In genomic region chr15:83012038-83012490, GRCh38 we compare ENCODE assay signal across 8 cellular contexts. TPM values are rescaled to one million over a fixed set of nuclear protein-coding genes. Genes with fewer than 3 reads are reported as not detected.
DNase-seq lines count a peak whose midpoint lies in the region; ATAC-seq and TF ChIP-seq lines count a peak whose summit lies in the region.

No MANE protein-coding gene starts in this region.

- peak overlapping the region; percentile 89 for H3K9ac ChIP-seq in ES-I3 (ENCODE audit: low read depth, low read length)
- H3K9ac ChIP-seq in OCI-LY1 (ENCODE audit: low read length) = peak overlapping the region; percentile 78
- peak overlapping the region; percentile 77 for H3K9ac ChIP-seq in endodermal cell (ENCODE audit: extremely low read depth, low read length, poor library complexity, severe bottlenecking)

- TF ChIP-seq EP300 in ovary (IDR thresholded peaks at IDR 0.05) = no peak

- peaks cover 38% of the 10 kb centered on the region for H3K36me3 Mint-ChIP-seq in endodermal cell (ENCODE audit: low read depth)

- H3K79me2 ChIP-seq in OCI-LY1 (ENCODE audit: insufficient read depth, low read length) = no peaks in the 10 kb centered on the region

- H3K27ac Mint-ChIP-seq in endodermal cell = peak overlapping the region; percentile 11

- no peak for TF ChIP-seq CTCF in OCI-LY1 (IDR thresholded peaks at IDR 0.05; ENCODE audit: low read length)
- no peak for TF ChIP-seq CTCF in endodermal cell (conservative IDR thresholded peaks at IDR 0.05)
- no peak for TF ChIP-seq CTCF in ovary (IDR thresholded peaks at IDR 0.05)

- H3K27me3 ChIP-seq in OCI-LY1 (ENCODE audit: insufficient read depth, low read length) (no peaks in the 10 kb centered on the region), endodermal cell (ENCODE audit: control insufficient read depth, insufficient read depth, low read length, poor library complexity, severe bottlenecking) (no peaks in the 10 kb centered on the region), ovary (no peaks in the 10 kb centered on the region)

- intact Hi-C loops in ovary (cut with DNase I) = loop anchor here in 2 of 4 donors (10.0 kb wide), 2 partner anchors 53 to 477 kb away; partner anchors contain the start of gene BTBD1 (in 1 of the 2)

- peak overlapping the region; percentile 31 for H3K27ac ChIP-seq in OCI-LY1 (ENCODE audit: low read depth, low read length, poor library complexity, severe bottlenecking)
- peak overlapping the region; percentile 67 for H3K27ac ChIP-seq in endodermal cell (ENCODE audit: low read depth, low read length)
- peak overlapping the region in 1 of 2 donors; percentile 28 for H3K27ac ChIP-seq in ovary

- no peak for ATAC-seq in HG03457 (IDR thresholded peaks at IDR 0.05; ENCODE audit: unreplicated experiment)

- 84 to 94% methylated on average over 13 of the region's 13 CpGs for WGBS in endodermal cell (ENCODE audit: insufficient coverage in 1 of 2, insufficient read length in 1 of 2), 2 experiments
- 38 to 63% (median 47%) methylated on average over 13 of the region's 13 CpGs for WGBS in ovary, 3 donors

- H3K9me2 ChIP-seq in OCI-LY1 (ENCODE audit: low read depth, low read length) = no peaks in the 10 kb centered on the region

- no peaks in the 10 kb centered on the region; the same call in 1 of the 2 replicates for H3F3A ChIP-seq in OCI-LY1 (ENCODE audit: insufficient read depth, low read length)

- H3K4me3 Mint-ChIP-seq in endodermal cell = peak overlapping the region; percentile 97

- peaks cover 19% of the 10 kb centered on the region for H3K9me3 Mint-ChIP-seq in endodermal cell

- H3K9me3 ChIP-seq in ES-I3 (ENCODE audit: control insufficient read depth, insufficient read depth, low read length) (no peaks in the 10 kb centered on the region), OCI-LY1 (ENCODE audit: low read length) (no peaks in the 10 kb centered on the region), endodermal cell (ENCODE audit: control insufficient read depth, low read length) (no peaks in the 10 kb centered on the region), ovary (no peaks in the 10 kb centered on the region)

- no peak for DNase-seq in endodermal cell
- DNase-seq in ovary = no peak
- no peak for DNase-seq in A172 (ENCODE audit: low spot score)
- no peak for DNase-seq in amygdala (lab: John Stamatoyannopoulos, UW)
- no peak for DNase-seq in SIG-M5 (lab: John Stamatoyannopoulos, UW)

- H3K4me2 ChIP-seq in OCI-LY1 (ENCODE audit: low read length) = peak overlapping the region; percentile 79

- TF ChIP-seq POLR2A in ovary (IDR thresholded peaks at IDR 0.05) = no peak

- H3K4me3 ChIP-seq in OCI-LY1 (ENCODE audit: low read depth, low read length, poor library complexity, severe bottlenecking) (peak overlapping the region; percentile 83), endodermal cell (ENCODE audit: low read length) (peak overlapping the region; percentile 98), ovary (peak overlapping the region; percentile 99)

- H3K36me3 ChIP-seq in ES-I3 (ENCODE audit: insufficient read depth, low read length) (peaks cover 2% of the 10 kb centered on the region; the same call in 1 of the 2 replicates), OCI-LY1 (ENCODE audit: insufficient read depth, low read length) (peaks cover 37% of the 10 kb centered on the region), endodermal cell (ENCODE audit: control insufficient read depth, insufficient read depth, low read length) (peaks cover 40% of the 10 kb centered on the region), ovary (no peaks in the 10 kb centered on the region)

- no peak overlapping the region for H2AFZ ChIP-seq in OCI-LY1 (ENCODE audit: low read length)

- peaks cover 9% of the 10 kb centered on the region for H3K4me1 Mint-ChIP-seq in endodermal cell

- H3K4me1 ChIP-seq in ES-I3 (ENCODE audit: insufficient read depth, low read length) = 0 out of 2 replicates have a peak, but pooled peaks cover 4% of the 10 kb centered on the region
- H3K4me1 ChIP-seq in OCI-LY1 (ENCODE audit: insufficient read depth, low read length, severe bottlenecking) = peaks cover 40% of the 10 kb centered on the region
- peaks cover 6% of the 10 kb centered on the region for H3K4me1 ChIP-seq in endodermal cell (ENCODE audit: control insufficient read depth, insufficient read depth, low read length)
- peaks cover 11% of the 10 kb centered on the region for H3K4me1 ChIP-seq in ovary (ENCODE audit: insufficient read depth)

- H4K20me1 ChIP-seq in OCI-LY1 (ENCODE audit: insufficient read depth, low read length) = no peaks in the 10 kb centered on the region

- H3K27me3 Mint-ChIP-seq in endodermal cell (ENCODE audit: insufficient read depth) = peaks cover 2% of the 10 kb centered on the region

RNA-seq across cellular contexts. Expression of gene C15orf40, which starts 0.6 kb away (rescaled TPM):
- total RNA-seq in endodermal cell (10 to 100 TPM; 15.5 to 17.7 TPM), ovary (10 to 100 TPM; 15.0 to 27.4 (median 18.0) TPM)
- polyA plus RNA-seq in endodermal cell (2013, experiment 1 of 2) = 16.0 TPM
- 19.5 TPM for polyA plus RNA-seq in endodermal cell (2013, experiment 2 of 2)
- 10 to 100 TPM in 1 of 2 donors, 1 to 10 TPM in 1; 8.4 to 16.0 TPM for polyA plus RNA-seq in ovary
- total RNA-seq in A172 (2014; rRNA removed; shearing (Covaris generic)) = 11.7 and 15.7 TPM in 2 replicates

RNA-seq across cellular contexts. Expression of gene RAMAC, which starts 26.1 kb away (rescaled TPM):
- total RNA-seq in endodermal cell (10 to 100 TPM; 37.3 to 40.8 TPM), ovary (10 to 100 TPM; 17.2 to 23.9 (median 21.2) TPM)
- 35.0 TPM for polyA plus RNA-seq in endodermal cell (2013, experiment 1 of 2)
- polyA plus RNA-seq in endodermal cell (2013, experiment 2 of 2) = 36.3 TPM
- 10 to 100 TPM; 20.9 to 25.1 TPM for polyA plus RNA-seq in ovary
- total RNA-seq in A172 (2014; rRNA removed; shearing (Covaris generic)) = 43.0 and 46.2 TPM in 2 replicates

RNA-seq across cellular contexts. Expression of gene BTBD1, which starts 55.0 kb away (rescaled TPM):
- 10 to 100 TPM; 35.9 to 37.0 TPM for total RNA-seq in endodermal cell
- polyA plus RNA-seq in endodermal cell (2013, experiment 1 of 2) = 37.5 TPM
- polyA plus RNA-seq in endodermal cell (2013, experiment 2 of 2) = 38.6 TPM
- 10 to 100 TPM; 39.2 to 85.5 (median 44.4) TPM for total RNA-seq in ovary
- 10 to 100 TPM; 24.3 to 44.9 TPM for polyA plus RNA-seq in ovary
- 92.6 and 99.4 TPM in 2 replicates for total RNA-seq in A172 (2014; rRNA removed; shearing (Covaris generic))

RNA-seq across cellular contexts. Expression of gene HOMER2, which starts 59.5 kb away (rescaled TPM):
- total RNA-seq in endodermal cell (10 to 100 TPM; 31.8 to 32.7 TPM), ovary (10 to 100 TPM in 5 of 7 donors, 1 to 10 TPM in 2; 3.0 to 60.8 (median 15.4) TPM)
- 14.5 TPM for polyA plus RNA-seq in endodermal cell (2013, experiment 1 of 2)
- polyA plus RNA-seq in endodermal cell (2013, experiment 2 of 2) = 13.2 TPM
- 1 to 10 TPM; 3.5 to 6.4 TPM for polyA plus RNA-seq in ovary
- 26.7 and 34.1 TPM in 2 replicates for total RNA-seq in A172 (2014; rRNA removed; shearing (Covaris generic))
